ENCODE assay signal across 8 cellular contexts in genomic region chr13:50910483-50910805, GRCh38. TPM values are rescaled to one million over a fixed set of nuclear protein-coding genes. Genes with fewer than 3 reads are reported as not detected.
DNase-seq lines count a peak whose midpoint lies in the region; ATAC-seq and TF ChIP-seq lines count a peak whose summit lies in the region.

No MANE protein-coding gene starts in this region.

- H3K27me3 Mint-ChIP-seq in activated CD4-positive, alpha-beta T cell treated with anti-CD3 and anti-CD28 coated beads, Interleukin-2, amount 10 ng/mL, durations not matched to agents 7 days and 5 days, result no peaks in the 10 kb centered on the region
- H3K27me3 Mint-ChIP-seq in IgD-negative memory B cell (no peaks in the 10 kb centered on the region), nephron progenitor cell (ENCODE audit: low read depth, poor library complexity) (no peaks in the 10 kb centered on the region)

- CTCF ChIA-PET in activated CD4-positive, alpha-beta T cell treated with anti-CD3 and anti-CD28 coated beads, Interleukin-2, amount 10 ng/mL, durations not matched to agents 7 days and 5 days (lab: Charles Lee), result no interaction called here

- H3K36me3 Mint-ChIP-seq in activated CD4-positive, alpha-beta T cell treated with anti-CD3 and anti-CD28 coated beads, Interleukin-2, amount 10 ng/mL, durations not matched to agents 7 days and 5 days (ENCODE audit: low read depth), result peaks cover 23% of the 10 kb centered on the region
- H3K36me3 Mint-ChIP-seq in IgD-negative memory B cell (peaks cover 2% of the 10 kb centered on the region), nephron progenitor cell (ENCODE audit: low read depth) (no peaks in the 10 kb centered on the region)

- peak overlapping the region; percentile 90 for H3K27ac ChIP-seq in VCaP

- peak overlapping the region; percentile 71 for H3K4me3 ChIP-seq in fibroblast of pulmonary artery (replicated peaks; ENCODE audit: low read depth, low read length)

- H3K27ac Mint-ChIP-seq in activated CD4-positive, alpha-beta T cell treated with anti-CD3 and anti-CD28 coated beads, Interleukin-2, amount 10 ng/mL, durations not matched to agents 7 days and 5 days, result peak overlapping the region; percentile 99
- H3K27ac Mint-ChIP-seq in IgD-negative memory B cell, result peak overlapping the region; percentile 97 to 99 (median 97)
- H3K27ac Mint-ChIP-seq in nephron progenitor cell, result peak overlapping the region; percentile 70

- no peaks in the 10 kb centered on the region for H3K9me3 Mint-ChIP-seq in activated CD4-positive, alpha-beta T cell treated with anti-CD3 and anti-CD28 coated beads, Interleukin-2, amount 10 ng/mL, durations not matched to agents 7 days and 5 days
- H3K9me3 Mint-ChIP-seq in IgD-negative memory B cell (no peaks in the 10 kb centered on the region), nephron progenitor cell (no peaks in the 10 kb centered on the region)

- H3K4me3 Mint-ChIP-seq in activated CD4-positive, alpha-beta T cell treated with anti-CD3 and anti-CD28 coated beads, Interleukin-2, amount 10 ng/mL, durations not matched to agents 7 days and 5 days, result peak overlapping the region; percentile 93
- H3K4me3 Mint-ChIP-seq in IgD-negative memory B cell (peak overlapping the region; percentile 96 to 98 (median 96)), nephron progenitor cell (peak overlapping the region; percentile 88)

- no peak for TF ChIP-seq CTCF in VCaP (conservative IDR thresholded peaks at IDR 0.05)
- TF ChIP-seq CTCF in fibroblast of pulmonary artery (IDR thresholded peaks at IDR 0.05; ENCODE audit: low read length, missing control alignments), result no peak
- TF ChIP-seq CTCF in nephron progenitor cell (IDR thresholded peaks at IDR 0.05), result no peak

- POLR2A ChIA-PET in activated CD4-positive, alpha-beta T cell treated with anti-CD3 and anti-CD28 coated beads, Interleukin-2, amount 10 ng/mL, durations not matched to agents 7 days and 5 days (lab: Charles Lee), result no interaction called here

- DNase-seq in activated CD4-positive, alpha-beta T cell treated with anti-CD3 and anti-CD28 coated beads, Interleukin-2, amount 10 ng/mL, durations not matched to agents 7 days and 5 days, result no peak
- DNase-seq in activated CD4-positive, alpha-beta T cell treated with anti-CD3 and anti-CD28 coated beads for 48 hours, result no peak
- peak; percentile 37 for DNase-seq in fibroblast of pulmonary artery (ENCODE audit: low read depth)
- DNase-seq in nephron progenitor cell, result peak; percentile 44

- peaks cover 55% of the 10 kb centered on the region for H3K4me1 Mint-ChIP-seq in activated CD4-positive, alpha-beta T cell treated with anti-CD3 and anti-CD28 coated beads, Interleukin-2, amount 10 ng/mL, durations not matched to agents 7 days and 5 days
- H3K4me1 Mint-ChIP-seq in IgD-negative memory B cell (peaks cover 34 to 41% (median 41%) of the 10 kb centered on the region in 3 donors), nephron progenitor cell (peaks cover 56% of the 10 kb centered on the region)

- ATAC-seq in HG02759 (IDR thresholded peaks at IDR 0.05; ENCODE audit: unreplicated experiment) (no peak), GM18505 (IDR thresholded peaks at IDR 0.05; ENCODE audit: unreplicated experiment) (no peak)

- TF ChIP-seq POLR2A in GM18505 (IDR thresholded peaks at IDR 0.05; ENCODE audit: borderline replicate concordance, extremely low read depth, insufficient read depth, insufficient read length), result no peak

RNA-seq across cellular contexts. Expression of gene RNASEH2B, which starts 0.9 kb away (rescaled TPM):
- total RNA-seq in activated CD4-positive, alpha-beta T cell treated with anti-CD3 and anti-CD28 coated beads, Interleukin-2, amount 10 ng/mL, durations not matched to agents 7 days and 5 days, result 100 to 1,000 TPM; 121 to 179 TPM
- polyA plus RNA-seq in IgD-negative memory B cell, result 189 TPM

Comparison
In these comparisons a context has a peak if more than half of its experiments do, and no peak if none do; other contexts are left out.
1. DNase-seq: peak in fibroblast of pulmonary artery (single experiment) and nephron progenitor cell (single experiment); none in activated CD4-positive, alpha-beta T cell treated with anti-CD3 and anti-CD28 coated beads, Interleukin-2, amount 10 ng/mL, durations not matched to agents 7 days and 5 days (single experiment) and activated CD4-positive, alpha-beta T cell treated with anti-CD3 and anti-CD28 coated beads for 48 hours (single experiment).
2. Peak in every context shown above with its lines, with median percentiles within 50 percentile points of each other: H3K27ac Mint-ChIP-seq and H3K4me3 Mint-ChIP-seq.